In genomic region chr6:121794630-121795029, GRCh38 we compare ENCODE assay signal across 11 cellular contexts.
DNase-seq lines count a peak whose midpoint lies in the region; ATAC-seq and TF ChIP-seq lines count a peak whose summit lies in the region.
"Had no signal": no experiment of that assay in that cellular context is flagged by ENCODE, and none has a peak within 500 bp of the region (broad histone marks: within the 10 kb centered on the region; RNA-seq: fewer than 3 reads in every experiment).

No MANE protein-coding gene starts in this region.

- H3K79me2 ChIP-seq in SK-N-SH (ENCODE audit: insufficient read depth) (no peaks in the 10 kb centered on the region), smooth muscle cell (ENCODE audit: low read depth) (no peaks in the 10 kb centered on the region)

- no peaks in the 10 kb centered on the region for H3K9me2 ChIP-seq in SK-N-SH

- TF ChIP-seq CTCF in SK-N-SH (IDR thresholded peaks at IDR 0.05) (no peak), smooth muscle cell (IDR thresholded peaks at IDR 0.05; ENCODE audit: borderline replicate concordance, insufficient read depth, poor library complexity, severe bottlenecking) (no peak)

- POLR2A ChIA-PET in SK-N-SH (lab: Yijun Ruan, JAX) = no interaction called here

- CTCF ChIA-PET in SK-N-SH (lab: Yijun Ruan, JAX) = no interaction called here

- TF ChIP-seq EP300 in SK-N-SH (IDR thresholded peaks at IDR 0.05; ENCODE audit: borderline replicate concordance in 1 of 2, low read depth in 1 of 2, low read length in 1 of 2) = peak; percentile 76 to 99

- peak overlapping the region in 1 of 2 experiments; percentile 78; a peak in 3 of 4 replicates for H3K27ac ChIP-seq in SK-N-SH (ENCODE audit: low read depth in 2 of 2, low read length in 1 of 2)
- peak overlapping the region; percentile 73 for H3K27ac ChIP-seq in smooth muscle cell (ENCODE audit: low read depth)
- H3K27ac ChIP-seq: PC-9, sigmoid colon had no signal

- no peaks in the 10 kb centered on the region; a peak in 1 of 4 replicates for H3K4me1 ChIP-seq in SK-N-SH (ENCODE audit: control insufficient read depth in 1 of 2, insufficient read depth in 2 of 2, low read depth in 1 of 2, low read length in 1 of 2)
- no peaks in the 10 kb centered on the region for H3K4me1 ChIP-seq in smooth muscle cell (ENCODE audit: low read depth)
- H3K4me1 ChIP-seq: sigmoid colon had no signal

- H2AFZ ChIP-seq in SK-N-SH (ENCODE audit: low read depth) (no peak overlapping the region), smooth muscle cell (ENCODE audit: low read depth) (no peak overlapping the region)
- H2AFZ ChIP-seq: PC-9 had no signal

- no peak overlapping the region for H3K4me2 ChIP-seq in SK-N-SH
- H3K4me2 ChIP-seq in smooth muscle cell = peak overlapping the region; percentile 38
- H3K4me2 ChIP-seq: PC-9 had no signal

- ATAC-seq in HG02970 (IDR thresholded peaks at IDR 0.05; ENCODE audit: low FRiP score, unreplicated experiment) = no peak

- H3F3A ChIP-seq in SK-N-SH (replicated peaks; ENCODE audit: insufficient read depth) = peaks cover 8% of the 10 kb centered on the region
- no peaks in the 10 kb centered on the region for H3F3A ChIP-seq in smooth muscle cell (ENCODE audit: low read depth)

- peak; percentile 9 for DNase-seq in activated CD4-positive, alpha-beta T cell treated with anti-CD3 and anti-CD28 coated beads for 48 hours
- no peak for DNase-seq in activated CD4-positive, alpha-beta T cell treated with anti-CD3 and anti-CD28 coated beads for 4 hours
- DNase-seq in SK-N-SH (no peak), fibroblast of peridontal ligament (ENCODE audit: extremely low read depth) (peak; percentile 97), smooth muscle cell (lab: John Stamatoyannopoulos, UW; ENCODE audit: unreplicated experiment) (no peak), NCI-H69 (lab: John Stamatoyannopoulos, UW) (no peak), SIG-M5 (lab: John Stamatoyannopoulos, UW) (no peak)
- DNase-seq: NCI-H2081 treated with DMSO at 0.1 percent for 48 hours, PC-9, sigmoid colon had no signal

- H3K4me3 ChIP-seq in SK-N-SH (ENCODE audit: low read depth in 2 of 2, low read length in 1 of 2) (no peak overlapping the region), smooth muscle cell (no peak overlapping the region)
- H3K4me3 ChIP-seq: PC-9, sigmoid colon had no signal

- TF ChIP-seq RAD21 in SK-N-SH (IDR thresholded peaks at IDR 0.05; ENCODE audit: low read length) = no peak

- no peaks in the 10 kb centered on the region for H3K9me3 ChIP-seq in SK-N-SH
- no peaks in the 10 kb centered on the region for H3K9me3 ChIP-seq in smooth muscle cell (replicated peaks; ENCODE audit: low read depth)
- H3K9me3 ChIP-seq: sigmoid colon had no signal

- WGBS in SK-N-SH (ENCODE audit: low lambda C conversion rate) = 9% methylated on average over 2 of the region's 2 CpGs
- WGBS in smooth muscle cell (ENCODE audit: low lambda C conversion rate) = 0% methylated on average over 2 of the region's 2 CpGs

- H3K27me3 ChIP-seq in SK-N-SH (ENCODE audit: insufficient read depth) (no peaks in the 10 kb centered on the region), smooth muscle cell (ENCODE audit: low read depth) (no peaks in the 10 kb centered on the region)
- H3K27me3 ChIP-seq: sigmoid colon had no signal

- H4K20me1 ChIP-seq in SK-N-SH (ENCODE audit: insufficient read depth) (no peaks in the 10 kb centered on the region), smooth muscle cell (ENCODE audit: low read depth) (no peaks in the 10 kb centered on the region)

- H3K36me3 ChIP-seq in SK-N-SH (replicated peaks in 1 of 2; ENCODE audit: control insufficient read depth in 1 of 2, insufficient read depth in 2 of 2, low read length in 1 of 2) (no peaks in the 10 kb centered on the region), smooth muscle cell (ENCODE audit: low read depth) (no peaks in the 10 kb centered on the region)
- H3K36me3 ChIP-seq: sigmoid colon had no signal

- no peak overlapping the region for H3K9ac ChIP-seq in SK-N-SH
- H3K9ac ChIP-seq in smooth muscle cell (ENCODE audit: low read depth) = peak overlapping the region; percentile 21

TF ChIP-seq in SK-N-SH, 30 proteins besides CTCF, POLR2A, EP300 and RAD21 (continues in another document):
- TF ChIP-seq REST (IDR thresholded peaks at IDR 0.05; ENCODE audit: low read depth, low read length) (peak; percentile 58; the same call in 1 of the 2 replicates), MEF2A (IDR thresholded peaks at IDR 0.05; ENCODE audit: borderline replicate concordance, low read depth) (peak; percentile 89; the same call in 1 of the 2 replicates), NRF1 (IDR thresholded peaks at IDR 0.05; ENCODE audit: low read depth, low read length) (no peak), ZBTB33 (IDR thresholded peaks at IDR 0.05; ENCODE audit: borderline replicate concordance, low read depth) (peak; percentile 83), GATA2 (CRISPR knock-in tag; IDR thresholded peaks at IDR 0.05) (no peak), POLR2AphosphoS5 (IDR thresholded peaks at IDR 0.05; ENCODE audit: low read depth, low read length) (peak; percentile 83; the same call in 1 of the 2 replicates), CHD2 (IDR thresholded peaks at IDR 0.05; ENCODE audit: low read length, partially characterized antibody) (no peak), MXI1 (IDR thresholded peaks at IDR 0.05; ENCODE audit: low read depth, low read length) (no peak), RFX5 (IDR thresholded peaks at IDR 0.05; ENCODE audit: low read length) (no peak), SMC3 (IDR thresholded peaks at IDR 0.05; ENCODE audit: low read depth, low read length) (no peak), JUND (IDR thresholded peaks at IDR 0.05) (peak; percentile 99), NFIC (IDR thresholded peaks at IDR 0.05; ENCODE audit: borderline replicate concordance) (peak; percentile 92), FOSL2 (IDR thresholded peaks at IDR 0.05; ENCODE audit: borderline replicate concordance, low read depth) (peak; percentile 99), GABPA (IDR thresholded peaks at IDR 0.05; ENCODE audit: low read depth) (no peak), PBX3 (IDR thresholded peaks at IDR 0.05) (peak; percentile 97), ELF1 (IDR thresholded peaks at IDR 0.05) (no peak; the same call in 1 of the 2 replicates), RCOR1 (IDR thresholded peaks at IDR 0.05; ENCODE audit: low read length) (no peak), SIN3A (IDR thresholded peaks at IDR 0.05; ENCODE audit: borderline replicate concordance, low read depth, low read length) (no peak), YY1 (IDR thresholded peaks at IDR 0.05; ENCODE audit: low read depth) (no peak), RXRA (IDR thresholded peaks at IDR 0.05; ENCODE audit: borderline replicate concordance, low read depth) (peak; percentile 96)

Comparison
In these comparisons a context has a peak if more than half of its experiments do, and no peak if none do; other contexts are left out.
1. DNase-seq: peak in activated CD4-positive, alpha-beta T cell treated with anti-CD3 and anti-CD28 coated beads for 48 hours (single experiment) and fibroblast of peridontal ligament (single experiment); none in activated CD4-positive, alpha-beta T cell treated with anti-CD3 and anti-CD28 coated beads for 4 hours (0 of 2), SK-N-SH (single experiment), smooth muscle cell (single experiment), NCI-H69 (single experiment) and SIG-M5 (single experiment).